8 cellular contexts compared by ENCODE assay signal in genomic region chr2:24359701-24360049, GRCh38. TPM values are rescaled to one million over a fixed set of nuclear protein-coding genes. Genes with fewer than 3 reads are reported as not detected.
DNase-seq lines count a peak whose midpoint lies in the region; ATAC-seq and TF ChIP-seq lines count a peak whose summit lies in the region.

No MANE protein-coding gene starts in this region.

- peak overlapping the region; percentile 81 for H3K4me2 ChIP-seq in Karpas-422 (ENCODE audit: low read depth, low read length, poor library complexity, severe bottlenecking)

- intact Hi-C loops in natural killer cell (cut with micrococcal nuclease): loop anchor here (1.0 kb wide), 1 partner anchor 10 kb away; no protein-coding TSS in a partner anchor

- no peaks in the 10 kb centered on the region for H3K27me3 Mint-ChIP-seq in natural killer cell (ENCODE audit: low read depth in 2 of 2)

- H3K4me1 ChIP-seq in Karpas-422 (ENCODE audit: low read length) (peaks cover 39% of the 10 kb centered on the region), suprapubic skin (peaks cover 40% of the 10 kb centered on the region)

- H3K36me3 ChIP-seq in Karpas-422 (ENCODE audit: insufficient read depth, low read length) (0 out of 2 replicates have a peak, but pooled peaks cover 5% of the 10 kb centered on the region), suprapubic skin (no peaks in the 10 kb centered on the region)

- H3K27ac Mint-ChIP-seq in natural killer cell: peak overlapping the region; percentile 87 to 93

- H3K9me2 ChIP-seq in Karpas-422 (replicated peaks; ENCODE audit: insufficient read depth, low read length): no peaks in the 10 kb centered on the region

- H3K27ac ChIP-seq in Karpas-422 (ENCODE audit: low read length): peak overlapping the region; percentile 98
- peak overlapping the region; percentile 94 for H3K27ac ChIP-seq in suprapubic skin

- POLR2A ChIA-PET in GM10248 (lab: Yijun Ruan, JAX): interaction anchor here (0.6 to 3.0 kb wide), 3 partner anchors 11 to 281 kb away, joined by 4 to 13 read pairs (median 11); no protein-coding TSS in a partner anchor

- H3K4me3 Mint-ChIP-seq in natural killer cell: peak overlapping the region; percentile 89

- peaks cover 59% of the 10 kb centered on the region for H3K79me2 ChIP-seq in Karpas-422 (ENCODE audit: low read length)

- WGBS in suprapubic skin: under 1% methylated on average over 13 of the region's 32 CpGs

- no peak overlapping the region; the same call in 1 of the 2 replicates for H2AFZ ChIP-seq in Karpas-422 (ENCODE audit: low read length)

- no peak for TF ChIP-seq EP300 in suprapubic skin (IDR thresholded peaks at IDR 0.05)

- H3K27me3 ChIP-seq in Karpas-422 (ENCODE audit: low read length) (no peaks in the 10 kb centered on the region), suprapubic skin (no peaks in the 10 kb centered on the region)

- no peaks in the 10 kb centered on the region for H3K9me3 Mint-ChIP-seq in natural killer cell

- peak overlapping the region; percentile 73 for H3K4me3 ChIP-seq in Karpas-422 (ENCODE audit: low read length)
- H3K4me3 ChIP-seq in suprapubic skin: peak overlapping the region; percentile 84

- peak overlapping the region; percentile 99 for H3K9ac ChIP-seq in Karpas-422 (ENCODE audit: low read length)

- no peak for TF ChIP-seq POLR2A in suprapubic skin (IDR thresholded peaks at IDR 0.05)

- DNase-seq in AG08396 (ENCODE audit: low spot score) (peak; percentile 37), Karpas-422 (peak; percentile 77), natural killer cell (peak; percentile 35), suprapubic skin (ENCODE audit: low spot score in 2 of 2) (peak in 1 of 2 donors; percentile 71), GM10248 (ENCODE audit: extremely low spot score) (no peak)
- peak; percentile 44 for DNase-seq in activated CD8-positive, alpha-beta memory T cell treated with anti-CD3 and anti-CD28 coated beads, Interleukin-2, amount 50 U/mL, for 4 hours

- TF ChIP-seq CTCF in natural killer cell (IDR thresholded peaks at IDR 0.05) (no peak), suprapubic skin (IDR thresholded peaks at IDR 0.05) (no peak), GM10248 (IDR thresholded peaks at IDR 0.05; ENCODE audit: control extremely low read depth, extremely low read depth, low read depth, missing control alignments) (no peak)

- ATAC-seq in GM19438 (IDR thresholded peaks at IDR 0.05; ENCODE audit: low read depth, unreplicated experiment) (peak; percentile 14), esophagus mucosa (peak; percentile 50), natural killer cell (peak in 1 of 3 donors; percentile 3)

- CTCF ChIA-PET in GM10248 (lab: Yijun Ruan, JAX): interaction anchor here (1.0 to 1.4 kb wide), 2 partner anchors 9 to 17 kb away, joined by 3 to 4 read pairs; no protein-coding TSS in a partner anchor

- no peaks in the 10 kb centered on the region for H4K20me1 ChIP-seq in Karpas-422 (ENCODE audit: insufficient read depth, low read depth, low read length)

- peaks cover 33 to 37% of the 10 kb centered on the region in 2 donors for H3K4me1 Mint-ChIP-seq in natural killer cell

- no peaks in the 10 kb centered on the region for H3K36me3 Mint-ChIP-seq in natural killer cell

- H3K9me3 ChIP-seq in Karpas-422 (ENCODE audit: low read length): no peaks in the 10 kb centered on the region
- H3K9me3 ChIP-seq in suprapubic skin: no peaks in the 10 kb centered on the region

RNA-seq across cellular contexts. Expression of gene ITSN2, which starts 0.7 kb away (rescaled TPM):
- total RNA-seq in Karpas-422 (2014; rRNA removed; shearing (Covaris generic); ENCODE audit: low replicate concordance): 96.0 and 126 TPM in 2 replicates
- total RNA-seq in esophagus mucosa (66.5 TPM), natural killer cell (100 to 1,000 TPM; 101 to 118 (median 115) TPM), suprapubic skin (10 to 100 TPM; 65.8 to 92.6 (median 69.7) TPM)
